10 cellular contexts compared by ENCODE assay signal in genomic region chr7:36129048-36129534, GRCh38. TPM values are rescaled to one million over a fixed set of nuclear protein-coding genes. Genes with fewer than 3 reads are reported as not detected.
DNase-seq lines count a peak whose midpoint lies in the region; TF ChIP-seq lines count a peak whose summit lies in the region.
"Had no signal": no experiment of that assay in that cellular context is flagged by ENCODE, and none has a peak within 500 bp of the region (broad histone marks: within the 10 kb centered on the region; RNA-seq: fewer than 3 reads in every experiment).

No MANE protein-coding gene starts in this region.

- no peaks in the 10 kb centered on the region for H3K9me3 ChIP-seq in mucosa of stomach (ENCODE audit: control insufficient read depth, low read length)

- no peaks in the 10 kb centered on the region for H3K36me3 ChIP-seq in mucosa of stomach (ENCODE audit: control insufficient read depth, insufficient read depth, low read length)

- no peaks in the 10 kb centered on the region for H3K27me3 ChIP-seq in mucosa of stomach (ENCODE audit: control insufficient read depth, insufficient read depth, low read length)

- DNase-seq in AG10803 (ENCODE audit: low read depth) (peak; percentile 45), NCI-H2171 treated with DMSO at 0.1 percent for 48 hours (lab: John Stamatoyannopoulos, UW) (peak; percentile 92), epithelial cell of prostate (ENCODE audit: low read depth, low spot score) (peak; percentile 53), NOMO-1 treated with dmso at 0.1 percent for 144 hours (lab: John Stamatoyannopoulos, UW; ENCODE audit: unreplicated experiment) (no peak), GM19238 (ENCODE audit: insufficient read length, low spot score) (no peak), posterior vena cava (ENCODE audit: low spot score) (no peak)
- no peak for DNase-seq in activated CD8-positive, alpha-beta memory T cell treated with anti-CD3 and anti-CD28 coated beads for 24 hours
- DNase-seq: activated CD8-positive, alpha-beta T cell treated with anti-CD3 and anti-CD28 coated beads, Interleukin-2, amount 10 ng/mL, durations not matched to agents 7 days and 5 days; stimulated activated CD4-positive, alpha-beta T cell treated with anti-CD3 and anti-CD28 coated beads, Interleukin-4, amount 100 ng/mL, for 1 hour had no signal

- H3K4me3 ChIP-seq in AG10803 (ENCODE audit: low read length) (no peak overlapping the region), mucosa of stomach (ENCODE audit: low read length) (no peak overlapping the region)

- peaks cover 39% of the 10 kb centered on the region for H3K4me1 ChIP-seq in mucosa of stomach (ENCODE audit: control insufficient read depth, insufficient read depth, low read length)

- H3K9ac ChIP-seq in mucosa of stomach (ENCODE audit: low read length) = peak overlapping the region; percentile 61

- intact Hi-C loops in posterior vena cava (cut with DNase I) = no loop called here

- no peak for TF ChIP-seq CTCF in AG10803 (conservative IDR thresholded peaks at IDR 0.05; ENCODE audit: low read length)

- H3K27ac ChIP-seq in epithelial cell of prostate = peak overlapping the region; percentile 63

RNA-seq across cellular contexts. Expression of gene EEPD1, which starts 24.0 kb away (rescaled TPM):
- total RNA-seq in posterior vena cava = 10 to 100 TPM in 1 of 2 donors, 1 to 10 TPM in 1; 9.7 to 10.4 TPM

Comparison
In these comparisons a context has a peak if more than half of its experiments do, and no peak if none do; other contexts are left out.
1. DNase-seq: peak in AG10803 (single experiment), NCI-H2171 treated with DMSO at 0.1 percent for 48 hours (single experiment) and epithelial cell of prostate (single experiment); none in NOMO-1 treated with dmso at 0.1 percent for 144 hours (single experiment), GM19238 (single experiment), activated CD8-positive, alpha-beta memory T cell treated with anti-CD3 and anti-CD28 coated beads for 24 hours (single experiment) and posterior vena cava (single experiment).